In the genomic region with DNA sequence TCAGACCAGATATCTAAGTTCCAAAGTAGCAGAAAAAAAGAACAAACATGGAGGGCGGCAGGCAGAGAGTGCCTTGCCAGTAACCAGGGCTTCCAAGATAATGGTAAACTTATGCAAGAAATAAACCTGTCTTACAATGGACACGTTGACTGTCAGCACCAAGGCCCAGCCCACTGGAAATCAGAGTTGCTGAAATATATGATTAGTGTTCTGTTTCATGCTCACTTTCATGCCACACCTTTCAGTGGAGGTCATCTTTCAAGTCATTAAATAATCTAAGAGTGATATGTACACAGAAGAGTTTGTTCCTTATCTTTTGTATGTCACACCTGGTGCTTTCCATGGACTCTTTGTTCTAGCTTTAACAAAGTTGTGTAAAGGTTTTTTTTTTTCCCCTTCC, we compare ENCODE assay signal across 15 cellular contexts.
"Had no signal": no experiment of that assay in that cellular context is flagged by ENCODE, and none has a peak within 500 bp of the region (broad histone marks: within the 10 kb centered on the region; RNA-seq: fewer than 3 reads in every experiment).

No MANE protein-coding gene starts in this region.

- H3K4me3 ChIP-seq: dorsolateral prefrontal cortex, esophagus squamous epithelium, psoas muscle, right lobe of liver, spleen had no signal

- ATAC-seq: activated CD4-positive, CD25-positive, alpha-beta regulatory T cell treated with anti-CD3 and anti-CD28 coated beads, Interleukin-2, amount 50 U/mL, for 24 hours; activated naive CD4-positive, alpha-beta T cell treated with anti-CD3 and anti-CD28 coated beads, Interleukin-2, amount 50 U/mL, for 72 hours; psoas muscle; right lobe of liver had no signal

- H3K36me3 Mint-ChIP-seq: activated naive CD4-positive, alpha-beta T cell treated with anti-CD3 and anti-CD28 coated beads, Interleukin-2, amount 50 U/mL, for 72 hours; brain had no signal

- DNase-seq: amniotic stem cell; dorsolateral prefrontal cortex; esophagus squamous epithelium; foreskin fibroblast; glutamatergic neuron; occipital lobe; psoas muscle; right lobe of liver; spleen; stimulated activated CD4-positive, alpha-beta T cell treated with anti-CD3 and anti-CD28 coated beads, Interleukin-1b, Interleukin-23, amount 100 ng/mL, for 48 hours; stimulated activated naive CD4-positive, alpha-beta T cell had no signal

- H3K27me3 ChIP-seq: esophagus squamous epithelium, right lobe of liver, spleen had no signal

- H3K27ac ChIP-seq: dorsolateral prefrontal cortex, psoas muscle, right lobe of liver, spleen had no signal

- H3K4me1 ChIP-seq: psoas muscle, right lobe of liver had no signal

- H3K36me3 ChIP-seq: esophagus squamous epithelium, right lobe of liver, spleen had no signal

- H3K27ac Mint-ChIP-seq: activated naive CD4-positive, alpha-beta T cell treated with anti-CD3 and anti-CD28 coated beads, Interleukin-2, amount 50 U/mL, for 72 hours; brain; nephron had no signal

- H3K9me3 ChIP-seq: esophagus squamous epithelium, psoas muscle, right lobe of liver, spleen had no signal

- H3K4me3 Mint-ChIP-seq: brain, nephron had no signal

- H3K4me1 Mint-ChIP-seq: brain, nephron had no signal

- H3K9me3 Mint-ChIP-seq: activated naive CD4-positive, alpha-beta T cell treated with anti-CD3 and anti-CD28 coated beads, Interleukin-2, amount 50 U/mL, for 72 hours; brain; nephron had no signal
